Comparison of ENCODE assay signal across 34 cellular contexts in genomic region chr19:54074851-54075250, GRCh38. TPM values are rescaled to one million over a fixed set of nuclear protein-coding genes. Genes with fewer than 3 reads are reported as not detected.
"Had no signal": no experiment of that assay in that cellular context is flagged by ENCODE, and none has a peak within 500 bp of the region (broad histone marks: within the 10 kb centered on the region; RNA-seq: fewer than 3 reads in every experiment).

No MANE protein-coding gene starts in this region.

- H3K4me1 ChIP-seq: stomach, suprapubic skin, testis, thyroid gland, tibial artery, tibial nerve, transverse colon, upper lobe of left lung, upper lobe of right lung, uterus, vagina had no signal

- H3K36me3 ChIP-seq: stomach, suprapubic skin, thoracic aorta, thyroid gland, tibial artery, tibial nerve, transverse colon, upper lobe of left lung, upper lobe of right lung, uterus, vagina had no signal

- H3K27ac Mint-ChIP-seq: stimulated activated effector memory CD8-positive, alpha-beta T cell treated with anti-CD3 and anti-CD28 coated beads, Interleukin-12 subunit alpha, Interleukin-12 subunit beta, amount 100 ng/mL, for 72 hours; stimulated activated memory B cell treated with anti-CD40 and anti-IgM and Interleukin-4, amounts not matched to agents 10 μg/mL and 1 μg/mL and 100 μg/mL, for 72 hours; stimulated activated naive B cell treated with anti-CD40 and anti-IgM and Interleukin-4, amounts not matched to agents 10 μg/mL and 1 μg/mL and 100 μg/mL, for 72 hours; stimulated activated naive CD8-positive, alpha-beta T cell treated with anti-CD3 and anti-CD28 coated beads, Interleukin-15, amount 100 ng/mL, for 72 hours; stimulated activated naive CD8-positive, alpha-beta T cell treated with anti-CD3 and anti-CD28 coated beads, Interleukin-15, Interleukin-2, amounts not matched to agents 100 ng/mL and 50 ng/mL, for 24 hours; type B pancreatic cell had no signal

- H3K4me3 Mint-ChIP-seq: stimulated activated effector memory CD8-positive, alpha-beta T cell treated with anti-CD3 and anti-CD28 coated beads, Interleukin-12 subunit alpha, Interleukin-12 subunit beta, amount 100 ng/mL, for 72 hours; stimulated activated memory B cell treated with anti-CD40 and anti-IgM and Interleukin-4, amounts not matched to agents 10 μg/mL and 1 μg/mL and 100 μg/mL, for 72 hours; stimulated activated naive B cell treated with anti-CD40 and anti-IgM and Interleukin-4, amounts not matched to agents 10 μg/mL and 1 μg/mL and 100 μg/mL, for 72 hours; stimulated activated naive CD8-positive, alpha-beta T cell treated with anti-CD3 and anti-CD28 coated beads, Interleukin-15, amount 100 ng/mL, for 72 hours; stimulated activated naive CD8-positive, alpha-beta T cell treated with anti-CD3 and anti-CD28 coated beads, Interleukin-15, Interleukin-2, amounts not matched to agents 100 ng/mL and 50 ng/mL, for 24 hours; type B pancreatic cell had no signal

- H3K27me3 Mint-ChIP-seq: stimulated activated naive CD8-positive, alpha-beta T cell treated with anti-CD3 and anti-CD28 coated beads, Interleukin-15, Interleukin-2, amounts not matched to agents 100 ng/mL and 50 ng/mL, for 24 hours had no signal

- H3K9me3 Mint-ChIP-seq: stimulated activated effector memory CD8-positive, alpha-beta T cell treated with anti-CD3 and anti-CD28 coated beads, Interleukin-12 subunit alpha, Interleukin-12 subunit beta, amount 100 ng/mL, for 72 hours; stimulated activated naive CD8-positive, alpha-beta T cell treated with anti-CD3 and anti-CD28 coated beads, Interleukin-15, amount 100 ng/mL, for 72 hours; stimulated activated naive CD8-positive, alpha-beta T cell treated with anti-CD3 and anti-CD28 coated beads, Interleukin-15, Interleukin-2, amounts not matched to agents 100 ng/mL and 50 ng/mL, for 24 hours; type B pancreatic cell had no signal

- DNase-seq: stimulated activated CD4-positive, alpha-beta T cell treated with anti-CD3 and anti-CD28 coated beads, Interleukin-2, amount 100 ng/mL, for 48 hours; stimulated activated CD4-positive, alpha-beta T cell treated with anti-CD3 and anti-CD28 coated beads, Interleukin-4, amount 100 ng/mL, for 1 hour; stimulated activated CD4-positive, alpha-beta T cell treated with anti-CD3 and anti-CD28 coated beads, Interleukin-4, amount 100 ng/mL, for 24 hours; stimulated activated CD4-positive, alpha-beta T cell treated with anti-CD3 and anti-CD28 coated beads, Interleukin-4, amount 100 ng/mL, for 4 hours; stimulated activated CD8-positive, alpha-beta memory T cell treated with anti-CD3 and anti-CD28 coated beads, Interleukin-4, amount 100 ng/mL, for 48 hours; stimulated activated naive B cell treated with anti-CD40 and anti-IgM and Interleukin-4, amounts not matched to agents 10 μg/mL and 1 μg/mL and 100 μg/mL, for 72 hours; stimulated activated naive CD4-positive, alpha-beta T cell; stimulated activated naive CD4-positive, alpha-beta T cell treated with Interleukin-2 at 50 U/mL for 16 hours; stimulated activated naive CD8-positive, alpha-beta T cell treated with anti-CD3 and anti-CD28 coated beads, Interleukin-15, amount 100 ng/mL, for 72 hours; stimulated activated naive CD8-positive, alpha-beta T cell treated with anti-CD3 and anti-CD28 coated beads, Interleukin-15, Interleukin-2, amounts not matched to agents 100 U/mL and 50 U/mL, for 24 hours; stomach; substantia nigra; testis; thyroid gland; transverse colon; trophoblast cell; upper lobe of left lung; upper lobe of right lung; uterus had no signal

- H3K36me3 Mint-ChIP-seq: stimulated activated effector memory CD8-positive, alpha-beta T cell treated with anti-CD3 and anti-CD28 coated beads, Interleukin-12 subunit alpha, Interleukin-12 subunit beta, amount 100 ng/mL, for 72 hours; stimulated activated naive B cell treated with anti-CD40 and anti-IgM and Interleukin-4, amounts not matched to agents 10 μg/mL and 1 μg/mL and 100 μg/mL, for 72 hours; type B pancreatic cell had no signal

- H3K27ac ChIP-seq: stomach, suprapubic skin, testis, thoracic aorta, thyroid gland, tibial artery, tibial nerve, transverse colon, upper lobe of left lung, upper lobe of right lung, uterus, vagina had no signal

- FAIRE-seq: urothelium cell line had no signal

- H3K4me3 ChIP-seq: stomach, suprapubic skin, testis, thoracic aorta, thyroid gland, tibial artery, tibial nerve, transverse colon, upper lobe of left lung, upper lobe of right lung, uterus, vagina had no signal

- H3K4me1 Mint-ChIP-seq: stimulated activated effector memory CD8-positive, alpha-beta T cell treated with anti-CD3 and anti-CD28 coated beads, Interleukin-12 subunit alpha, Interleukin-12 subunit beta, amount 100 ng/mL, for 72 hours; stimulated activated memory B cell treated with anti-CD40 and anti-IgM and Interleukin-4, amounts not matched to agents 10 μg/mL and 1 μg/mL and 100 μg/mL, for 72 hours; stimulated activated naive B cell treated with anti-CD40 and anti-IgM and Interleukin-4, amounts not matched to agents 10 μg/mL and 1 μg/mL and 100 μg/mL, for 72 hours; stimulated activated naive CD8-positive, alpha-beta T cell treated with anti-CD3 and anti-CD28 coated beads, Interleukin-15, amount 100 ng/mL, for 72 hours had no signal

- ATAC-seq: stimulated activated effector memory CD8-positive, alpha-beta T cell treated with anti-CD3 and anti-CD28 coated beads, Interleukin-12 subunit alpha, Interleukin-12 subunit beta, amount 100 ng/mL, for 72 hours; stimulated activated memory B cell treated with anti-CD40 and anti-IgM and Interleukin-4, amounts not matched to agents 10 μg/mL and 1 μg/mL and 100 μg/mL, for 72 hours; stimulated activated naive B cell treated with anti-CD40 and anti-IgM and Interleukin-4, amounts not matched to agents 10 μg/mL and 1 μg/mL and 100 μg/mL, for 72 hours; stimulated activated naive CD8-positive, alpha-beta T cell treated with anti-CD3 and anti-CD28 coated beads, Interleukin-15, amount 100 ng/mL, for 72 hours; stimulated activated naive CD8-positive, alpha-beta T cell treated with anti-CD3 and anti-CD28 coated beads, Interleukin-15, Interleukin-2, amounts not matched to agents 100 U/mL and 50 U/mL, for 24 hours; upper lobe of right lung had no signal

- H3K27me3 ChIP-seq: suprapubic skin, testis, thyroid gland, tibial artery, tibial nerve, transverse colon, upper lobe of left lung, upper lobe of right lung, uterus, vagina had no signal

- H3K9me3 ChIP-seq: suprapubic skin, testis, thoracic aorta, thyroid gland, transverse colon, upper lobe of right lung, uterus, vagina had no signal

RNA-seq across cellular contexts. Expression of gene TARM1, which starts 6.3 kb away (rescaled TPM):
- total RNA-seq: stomach, subcutaneous adipose tissue, suprapubic skin, temporal lobe, thoracic aorta, thyroid gland, tibial nerve, transverse colon, upper lobe of left lung, upper lobe of right lung, ureter, urinary bladder, uterus, vagina had no signal
- polyA plus RNA-seq: stomach, thymus, urinary bladder had no signal

RNA-seq across cellular contexts. Expression of gene VSTM1, which starts 11.2 kb away (rescaled TPM):
- total RNA-seq: stomach, subcutaneous adipose tissue, suprapubic skin, temporal lobe, testis, thoracic aorta, thyroid gland, tibial nerve, transverse colon, ureter, urinary bladder, uterus, vagina had no signal
- polyA plus RNA-seq: stomach, urinary bladder had no signal

RNA-seq across cellular contexts. Expression of gene OSCAR, which starts 25.8 kb away (rescaled TPM):
- total RNA-seq: temporal lobe had no signal
